Comparison of ENCODE assay signal across 9 cellular contexts in the genomic region with DNA sequence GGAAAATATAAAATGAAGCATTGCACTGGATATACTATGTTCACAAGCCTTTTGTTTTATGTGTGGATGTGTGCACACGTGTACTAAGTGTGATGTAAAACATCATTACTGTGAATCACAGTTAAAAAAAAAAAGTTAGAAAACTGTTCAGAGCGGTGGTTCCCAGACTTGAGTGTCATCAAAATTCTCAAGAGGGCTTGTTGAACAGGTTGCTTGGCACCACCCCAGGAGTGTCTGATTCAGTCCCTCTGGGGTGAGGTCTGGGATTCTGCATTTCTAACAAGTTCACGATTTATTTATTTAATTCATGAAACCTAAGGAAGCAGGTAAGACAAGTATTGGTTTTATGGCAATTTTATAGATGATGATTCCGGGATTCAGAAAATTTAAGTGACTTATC. TPM values are rescaled to one million over a fixed set of nuclear protein-coding genes. Genes with fewer than 3 reads are reported as not detected.
DNase-seq lines count a peak whose midpoint lies in the region; ATAC-seq and TF ChIP-seq lines count a peak whose summit lies in the region.
"Had no signal": no experiment of that assay in that cellular context is flagged by ENCODE, and none has a peak within 500 bp of the region (broad histone marks: within the 10 kb centered on the region; RNA-seq: fewer than 3 reads in every experiment).

No MANE protein-coding gene starts in this region.

- no peak for DNase-seq in CD8-positive, alpha-beta memory T cell
- DNase-seq in HFFc6 (no peak), immature natural killer cell (no peak), NAMALWA (ENCODE audit: low spot score) (no peak)

- POLR2A ChIA-PET in CD8-positive, alpha-beta memory T cell (lab: Charles Lee), result no interaction called here

- H3K4me3 ChIP-seq in CD8-positive, alpha-beta memory T cell (ENCODE audit: low read length), result no peak overlapping the region
- H3K4me3 ChIP-seq: thoracic aorta had no signal

- H3K27ac Mint-ChIP-seq in CD8-positive, alpha-beta memory T cell, result peak overlapping the region in 2 of 8 donors; percentile 43 to 70
- H3K27ac Mint-ChIP-seq in HFFc6, result peak overlapping the region; percentile 87
- no peak overlapping the region for H3K27ac Mint-ChIP-seq in immature natural killer cell

- peaks cover 0 to 6% (median 3%) of the 10 kb centered on the region in 3 donors for H3K36me3 Mint-ChIP-seq in CD8-positive, alpha-beta memory T cell
- H3K36me3 Mint-ChIP-seq in HFFc6 (ENCODE audit: low read depth) (no peaks in the 10 kb centered on the region; the same call in 1 of the 2 replicates), immature natural killer cell (no peaks in the 10 kb centered on the region)

- no peak for ATAC-seq in HG02678 (IDR thresholded peaks at IDR 0.05; ENCODE audit: unreplicated experiment)
- ATAC-seq in HG03045 (IDR thresholded peaks at IDR 0.05; ENCODE audit: unreplicated experiment), result no peak
- ATAC-seq in HG03139 (IDR thresholded peaks at IDR 0.05; ENCODE audit: unreplicated experiment), result no peak

- H3K4me1 ChIP-seq in CD8-positive, alpha-beta memory T cell (ENCODE audit: insufficient read depth, low read length), result peaks cover 6% of the 10 kb centered on the region

- no peaks in the 10 kb centered on the region for H3K27me3 ChIP-seq in CD8-positive, alpha-beta memory T cell (ENCODE audit: insufficient read depth, low read length, poor library complexity, severe bottlenecking)

- no peaks in the 10 kb centered on the region for H3K9me3 Mint-ChIP-seq in CD8-positive, alpha-beta memory T cell
- H3K9me3 Mint-ChIP-seq in HFFc6 (no peaks in the 10 kb centered on the region), immature natural killer cell (no peaks in the 10 kb centered on the region)

- H3K4me3 Mint-ChIP-seq in CD8-positive, alpha-beta memory T cell, result peak overlapping the region; percentile 85 to 94 (median 91)
- peak overlapping the region; percentile 98 for H3K4me3 Mint-ChIP-seq in HFFc6
- peak overlapping the region; percentile 90 to 97 (median 92) for H3K4me3 Mint-ChIP-seq in immature natural killer cell

- peaks cover 17 to 33% (median 22%) of the 10 kb centered on the region in 3 donors for H3K4me1 Mint-ChIP-seq in CD8-positive, alpha-beta memory T cell
- H3K4me1 Mint-ChIP-seq in HFFc6 (ENCODE audit: low read depth) (peaks cover 28% of the 10 kb centered on the region), immature natural killer cell (peaks cover 16 to 17% of the 10 kb centered on the region in 2 donors)

- peaks cover 0 to 2% of the 10 kb centered on the region in 2 donors for H3K27me3 Mint-ChIP-seq in CD8-positive, alpha-beta memory T cell
- no peaks in the 10 kb centered on the region; the same call in 1 of the 2 replicates for H3K27me3 Mint-ChIP-seq in HFFc6 (ENCODE audit: insufficient read depth)
- H3K27me3 Mint-ChIP-seq in immature natural killer cell (ENCODE audit: low read depth in 3 of 3), result peaks cover 4 to 9% (median 5%) of the 10 kb centered on the region in 3 donors

- no peaks in the 10 kb centered on the region for H3K9me3 ChIP-seq in CD8-positive, alpha-beta memory T cell (ENCODE audit: low read length)
- H3K9me3 ChIP-seq: thoracic aorta had no signal

- no peak overlapping the region for H3K27ac ChIP-seq in CD8-positive, alpha-beta memory T cell (ENCODE audit: low read depth, low read length)
- H3K27ac ChIP-seq in VCaP, result peak overlapping the region; percentile 73
- H3K27ac ChIP-seq: thoracic aorta had no signal

- TF ChIP-seq CTCF in HFFc6 (IDR thresholded peaks at IDR 0.05), result no peak
- no peak for TF ChIP-seq CTCF in VCaP (conservative IDR thresholded peaks at IDR 0.05)

- no peaks in the 10 kb centered on the region for H3K36me3 ChIP-seq in CD8-positive, alpha-beta memory T cell (ENCODE audit: insufficient read depth, low read length)
- H3K36me3 ChIP-seq: thoracic aorta had no signal

- CTCF ChIA-PET in CD8-positive, alpha-beta memory T cell (lab: Charles Lee), result interaction anchor here (1.0 to 2.7 kb wide), 3 partner anchors 9 to 468 kb away, joined by 3 to 12 read pairs (median 4); no protein-coding TSS in a partner anchor

RNA-seq across cellular contexts. Expression of a gene that starts 1.8 kb away (rescaled TPM):
- total RNA-seq in CD8-positive, alpha-beta memory T cell, result 10 to 100 TPM; 54.5 to 56.9 TPM
- polyA plus RNA-seq in CD8-positive, alpha-beta memory T cell, result 3.5 TPM
- total RNA-seq in HFFc6 (2021; fragmentation: NEBNext Ultra II Directional; extraction: Animal tissue kit (Norgen Biotek cat#: 25700)), result 10 to 100 TPM in 5 of 6 experiments, 1 to 10 TPM in 1; 8.8 to 19.1 (median 17.0) TPM
- 1 to 10 TPM; 3.4 to 7.2 (median 7.1) TPM for polyA plus RNA-seq in immature natural killer cell
